Comparison of ENCODE assay signal across 9 cellular contexts in genomic region chr19:48815870-48816501, GRCh38. TPM values are rescaled to one million over a fixed set of nuclear protein-coding genes. Genes with fewer than 3 reads are reported as not detected.
DNase-seq lines count a peak whose midpoint lies in the region; ATAC-seq, FAIRE-seq and TF ChIP-seq lines count a peak whose summit lies in the region.
"Had no signal": no experiment of that assay in that cellular context is flagged by ENCODE, and none has a peak within 500 bp of the region (broad histone marks: within the 10 kb centered on the region; RNA-seq: fewer than 3 reads in every experiment).

No MANE protein-coding gene starts in this region.

- DNase-seq in NCI-H2171 treated with DMSO at 0.1 percent for 48 hours (lab: John Stamatoyannopoulos, UW) (peak; percentile 26), NCI-H2171 (lab: John Stamatoyannopoulos, UW) (no peak), MM.1S (peak; percentile 83), choroid plexus epithelial cell (ENCODE audit: low read depth) (peak; percentile 46), pancreas (peak in 4 of 6 donors; percentile 57 to 80 (median 68)), HK-2 (ENCODE audit: unreplicated experiment) (no peak), foreskin melanocyte (no peak)
- DNase-seq in activated T-cell treated with anti-CD3 and anti-CD28 coated beads, Interleukin-2, amount 50 U/mL, for 1 hour: no peak

- peak overlapping the region; percentile 11; the same call in 1 of the 2 replicates for H3K9ac ChIP-seq in MM.1S (ENCODE audit: low read length)

- intact Hi-C loops in pancreas (cut with DNase I): no loop called here

- H3F3A ChIP-seq in MM.1S (ENCODE audit: insufficient read depth, low read length): peaks cover 16% of the 10 kb centered on the region; the same call in 1 of the 2 replicates

- no peaks in the 10 kb centered on the region for H3K79me2 ChIP-seq in MM.1S (ENCODE audit: low read length)

- H3K27ac ChIP-seq in MM.1S (ENCODE audit: low read length) (peak overlapping the region; percentile 65; the same call in 1 of the 2 replicates), pancreas (peak overlapping the region; percentile 56 to 83 (median 72))

- peak overlapping the region; percentile 31 for H3K4me2 ChIP-seq in MM.1S (ENCODE audit: low read depth, low read length)

- H3K27me3 ChIP-seq in MM.1S (replicated peaks; ENCODE audit: insufficient read depth, low read length): no peaks in the 10 kb centered on the region
- H3K27me3 ChIP-seq in pancreas: no peaks in the 10 kb centered on the region

- H3K4me3 ChIP-seq in MM.1S (ENCODE audit: low read length) (no peak overlapping the region), choroid plexus epithelial cell (ENCODE audit: low read depth, low read length) (no peak overlapping the region), pancreas (no peak overlapping the region)
- H3K4me3 ChIP-seq: thoracic aorta had no signal

- TF ChIP-seq CTCF in MM.1S (IDR thresholded peaks at IDR 0.05; ENCODE audit: low read length): 0 out of 2 replicates have a peak, but pooled peaks have one; percentile 5
- peak; percentile 4 for TF ChIP-seq CTCF in choroid plexus epithelial cell (conservative IDR thresholded peaks at IDR 0.05; ENCODE audit: low read depth, low read length)
- peak in 1 of 4 donors; percentile 27 for TF ChIP-seq CTCF in pancreas (IDR thresholded peaks at IDR 0.05)

- H2AFZ ChIP-seq in MM.1S (ENCODE audit: low read length): peak overlapping the region; percentile 37

- no peak for FAIRE-seq in pancreas (lab: Jason Lieb, UNC)

- no peaks in the 10 kb centered on the region for H4K20me1 ChIP-seq in MM.1S (ENCODE audit: insufficient read depth, low read length)

- peak; percentile 17 to 36 (median 32) for ATAC-seq in pancreas

- WGBS in pancreas, 2 donors: 11 to 13% methylated on average over 14 of the region's 14 CpGs

- H3K36me3 ChIP-seq in MM.1S (replicated peaks; ENCODE audit: insufficient read depth, low read length) (no peaks in the 10 kb centered on the region), pancreas (no peaks in the 10 kb centered on the region)
- H3K36me3 ChIP-seq: thoracic aorta had no signal

- H3K9me2 ChIP-seq in MM.1S (replicated peaks; ENCODE audit: insufficient read depth, low read length): no peaks in the 10 kb centered on the region

- H3K9me3 ChIP-seq in MM.1S (replicated peaks; ENCODE audit: insufficient read depth, low read length): no peaks in the 10 kb centered on the region
- no peaks in the 10 kb centered on the region for H3K9me3 ChIP-seq in pancreas
- H3K9me3 ChIP-seq: thoracic aorta had no signal

- H3K4me1 ChIP-seq in MM.1S (ENCODE audit: low read length) (peaks cover 18% of the 10 kb centered on the region), pancreas (peaks cover 28 to 39% (median 28%) of the 10 kb centered on the region in 3 donors)

RNA-seq across cellular contexts. Expression of gene BCAT2, which starts 5.2 kb away (rescaled TPM):
- total RNA-seq in pancreas: 10 to 100 TPM; 26.6 to 53.8 (median 36.3) TPM
- 10 to 100 TPM; 59.7 to 91.8 TPM for polyA plus RNA-seq in pancreas

RNA-seq across cellular contexts. Expression of gene HSD17B14, which starts 20.3 kb away (rescaled TPM):
- total RNA-seq in pancreas: 1 to 10 TPM in 4 of 6 donors, under 1 TPM in 2; 0.69 to 4.0 (median 1.7) TPM
- polyA plus RNA-seq in pancreas: 10 to 100 TPM in 1 of 2 donors, 1 to 10 TPM in 1; 8.5 to 25.4 TPM

RNA-seq across cellular contexts. Expression of gene PLEKHA4, which starts 52.4 kb away (rescaled TPM):
- 10 to 100 TPM in 2 of 6 donors, 1 to 10 TPM in 4; 5.9 to 19.7 (median 8.7) TPM for total RNA-seq in pancreas
- 10 to 100 TPM; 18.2 to 28.3 TPM for polyA plus RNA-seq in pancreas

RNA-seq across cellular contexts. Expression of gene PPP1R15A, which starts 56.2 kb away (rescaled TPM):
- total RNA-seq in pancreas: 10 to 100 TPM in 5 of 6 donors, 1 to 10 TPM in 1; 8.1 to 20.6 (median 12.4) TPM
- polyA plus RNA-seq in pancreas: 10 to 100 TPM; 28.2 to 53.2 TPM

Comparison
In these comparisons a context has a peak if more than half of its experiments do, and no peak if none do; other contexts are left out.
1. DNase-seq: peak in NCI-H2171 treated with DMSO at 0.1 percent for 48 hours (single experiment), MM.1S (single experiment), choroid plexus epithelial cell (single experiment) and pancreas (4 of 6); none in NCI-H2171 (single experiment), activated T-cell treated with anti-CD3 and anti-CD28 coated beads, Interleukin-2, amount 50 U/mL, for 1 hour (single experiment), HK-2 (single experiment) and foreskin melanocyte (single experiment).